Comparison of ENCODE assay signal across 8 cellular contexts in genomic region chr15:90402230-90402629, GRCh38. TPM values are rescaled to one million over a fixed set of nuclear protein-coding genes. Genes with fewer than 3 reads are reported as not detected.
DNase-seq lines count a peak whose midpoint lies in the region; ATAC-seq lines count a peak whose summit lies in the region.

No MANE protein-coding gene starts in this region.

- H3K4me3 Mint-ChIP-seq in activated naive CD4-positive, alpha-beta T cell treated with anti-CD3 and anti-CD28 coated beads for 36 hours, result no peak overlapping the region
- H3K4me3 Mint-ChIP-seq in effector memory CD8-positive, alpha-beta T cell, result peak overlapping the region; percentile 83 to 89
- peak overlapping the region in 2 of 8 donors; percentile 18 to 71 for H3K4me3 Mint-ChIP-seq in naive B cell

- intact Hi-C loops in activated naive CD4-positive, alpha-beta T cell treated with anti-CD3 and anti-CD28 coated beads for 36 hours (cut with micrococcal nuclease), result loop anchor here (5.0 kb wide), 2 partner anchors 275 to 300 kb away; partner anchors contain the start of gene IDH2

- peaks cover 2% of the 10 kb centered on the region for H3K36me3 Mint-ChIP-seq in activated naive CD4-positive, alpha-beta T cell treated with anti-CD3 and anti-CD28 coated beads for 36 hours (ENCODE audit: low read depth)
- peaks cover 21% of the 10 kb centered on the region for H3K36me3 Mint-ChIP-seq in effector memory CD8-positive, alpha-beta T cell (ENCODE audit: insufficient read depth)
- H3K36me3 Mint-ChIP-seq in naive B cell, result no peaks in the 10 kb centered on the region

- H3K27ac Mint-ChIP-seq in activated naive CD4-positive, alpha-beta T cell treated with anti-CD3 and anti-CD28 coated beads for 36 hours, result peak overlapping the region; percentile 7
- peak overlapping the region; percentile 99 to 100 for H3K27ac Mint-ChIP-seq in effector memory CD8-positive, alpha-beta T cell
- H3K27ac Mint-ChIP-seq in naive B cell, result peak overlapping the region; percentile 99 to 100 (median 99)

- H3K27me3 Mint-ChIP-seq in activated naive CD4-positive, alpha-beta T cell treated with anti-CD3 and anti-CD28 coated beads for 36 hours (ENCODE audit: low read depth), result no peaks in the 10 kb centered on the region
- no peaks in the 10 kb centered on the region for H3K27me3 Mint-ChIP-seq in effector memory CD8-positive, alpha-beta T cell
- no peaks in the 10 kb centered on the region for H3K27me3 Mint-ChIP-seq in naive B cell

- H3K4me1 Mint-ChIP-seq in activated naive CD4-positive, alpha-beta T cell treated with anti-CD3 and anti-CD28 coated beads for 36 hours (ENCODE audit: low read depth), result peaks cover 65% of the 10 kb centered on the region
- peaks cover 46 to 66% of the 10 kb centered on the region in 2 donors for H3K4me1 Mint-ChIP-seq in effector memory CD8-positive, alpha-beta T cell (ENCODE audit: low read depth in 2 of 2)
- H3K4me1 Mint-ChIP-seq in naive B cell, result peaks cover 42 to 72% (median 56%) of the 10 kb centered on the region in 3 donors

- CTCF ChIA-PET in activated naive CD4-positive, alpha-beta T cell treated with anti-CD3 and anti-CD28 coated beads for 36 hours (lab: Charles Lee), result interaction anchor here (1.1 to 1.2 kb wide), 2 partner anchors 11 to 16 kb away, joined by 3 read pairs; no protein-coding TSS in a partner anchor

- no peak for DNase-seq in activated naive CD4-positive, alpha-beta T cell treated with anti-CD3 and anti-CD28 coated beads for 36 hours
- DNase-seq in activated naive CD4-positive, alpha-beta T cell (lab: John Stamatoyannopoulos, UW), result no peak
- DNase-seq in RPMI7951 (ENCODE audit: low read depth) (peak; percentile 93), naive B cell (no peak), cerebellum (ENCODE audit: low spot score) (no peak)
- DNase-seq in effector memory CD8-positive, alpha-beta T cell, result no peak
- DNase-seq in effector CD8-positive, alpha-beta T cell (lab: John Stamatoyannopoulos, UW), result no peak

- no peaks in the 10 kb centered on the region for H3K9me3 Mint-ChIP-seq in activated naive CD4-positive, alpha-beta T cell treated with anti-CD3 and anti-CD28 coated beads for 36 hours
- no peaks in the 10 kb centered on the region for H3K9me3 Mint-ChIP-seq in effector memory CD8-positive, alpha-beta T cell
- H3K9me3 Mint-ChIP-seq in naive B cell, result no peaks in the 10 kb centered on the region

- ATAC-seq in effector memory CD8-positive, alpha-beta T cell (replicated peaks), result no peak
- ATAC-seq in naive B cell (ENCODE audit: low read depth in 2 of 2) (no peak), HG03442 (IDR thresholded peaks at IDR 0.05; ENCODE audit: unreplicated experiment) (no peak)

RNA-seq across cellular contexts. Expression of gene IQGAP1, which starts 14.2 kb away (rescaled TPM):
- total RNA-seq in activated naive CD4-positive, alpha-beta T cell treated with anti-CD3 and anti-CD28 coated beads for 36 hours, result 100 to 1,000 TPM; 136 to 143 TPM
- total RNA-seq in RPMI7951 (2014; rRNA removed; shearing (Covaris generic)), result 234 and 273 TPM in 2 replicates
- polyA plus RNA-seq in naive B cell (ENCODE audit: low read depth in 6 of 6), result 100 to 1,000 TPM in 5 of 6 donors, 10 to 100 TPM in 1; 96.5 to 182 (median 158) TPM
- total RNA-seq in cerebellum, result 59.6 TPM

RNA-seq across cellular contexts. Expression of gene ZNF774, which starts 50.1 kb away (rescaled TPM):
- total RNA-seq in activated naive CD4-positive, alpha-beta T cell treated with anti-CD3 and anti-CD28 coated beads for 36 hours, result under 1 TPM; 0.84 to 0.95 TPM
- total RNA-seq in RPMI7951 (2014; rRNA removed; shearing (Covaris generic)), result 2.9 and 3.7 TPM in 2 replicates
- under 1 TPM in 3 of 6 donors, not detected in 3; 0.38 to 0.83 (median 0.40) TPM for polyA plus RNA-seq in naive B cell (ENCODE audit: low read depth in 6 of 6)
- 6.1 TPM for total RNA-seq in cerebellum

Comparison
In these comparisons a context has a peak if more than half of its experiments do, and no peak if none do; other contexts are left out.
1. H3K27ac Mint-ChIP-seq: peak in every context shown above with its lines; median percentile 100 in effector memory CD8-positive, alpha-beta T cell; 99 in naive B cell; 7 in activated naive CD4-positive, alpha-beta T cell treated with anti-CD3 and anti-CD28 coated beads for 36 hours.